9 cellular contexts compared by ENCODE assay signal in the genomic region with DNA sequence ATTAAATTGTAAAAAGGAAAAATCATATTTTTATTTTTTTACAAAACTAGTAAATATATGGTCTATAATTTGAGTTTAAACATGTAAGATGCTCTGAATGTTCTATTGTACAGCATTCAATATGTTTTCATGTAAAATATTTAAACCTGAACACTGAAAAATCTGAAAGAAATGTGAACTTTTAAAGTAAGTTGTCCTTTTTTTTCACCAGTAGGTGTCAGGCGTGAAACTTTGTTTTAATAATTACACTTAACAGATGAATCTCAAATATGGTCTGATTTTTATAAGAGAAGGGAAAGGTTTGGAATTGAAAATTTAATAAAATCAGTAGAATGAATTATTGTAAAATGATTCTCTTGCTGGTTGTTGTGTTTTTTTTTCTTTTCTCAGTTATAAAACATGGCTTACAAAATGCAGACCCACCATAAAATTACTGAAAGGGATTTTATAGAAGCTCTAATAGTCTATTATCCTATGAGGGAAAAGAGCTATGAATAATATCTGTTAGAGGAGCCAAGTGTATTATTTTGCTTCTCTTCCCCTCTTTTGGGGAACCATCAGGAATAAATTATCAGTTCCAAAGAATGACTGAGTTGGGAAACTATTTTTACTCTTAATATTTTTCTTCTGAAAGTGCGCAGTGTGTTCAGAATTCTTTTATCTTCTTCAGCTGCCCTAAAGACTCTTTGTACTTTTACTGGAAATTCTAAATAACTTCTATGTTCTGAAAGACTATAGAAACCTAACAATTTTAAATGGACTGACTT.
A peak's percentile ranks its signal among the peaks of the same experiment; 100 is the strongest.
DNase-seq lines count a peak whose midpoint lies in the region; ATAC-seq, FAIRE-seq and TF ChIP-seq lines count a peak whose summit lies in the region.
"Had no signal": no experiment of that assay in that cellular context is flagged by ENCODE, and none has a peak within 500 bp of the region (broad histone marks: within the 10 kb centered on the region; RNA-seq: fewer than 3 reads in every experiment).

No MANE protein-coding gene starts in this region.

- no peak for TF ChIP-seq POLR2A in endothelial cell of umbilical vein (IDR thresholded peaks at IDR 0.05; ENCODE audit: low read depth, low read length)

- peak; percentile 25 for TF ChIP-seq CTCF in GM10248 (IDR thresholded peaks at IDR 0.05; ENCODE audit: control extremely low read depth, extremely low read depth, low read depth, missing control alignments)
- TF ChIP-seq CTCF in endothelial cell of umbilical vein (IDR thresholded peaks at IDR 0.05; ENCODE audit: extremely low read depth in 1 of 2, insufficient read depth in 1 of 2, low read depth in 1 of 2, low read length in 2 of 2), result peak in 1 of 2 donors; percentile 13
- peak; percentile 20 for TF ChIP-seq CTCF in retinal pigment epithelial cell (conservative IDR thresholded peaks at IDR 0.05; ENCODE audit: low read depth, low read length)
- no peak for TF ChIP-seq CTCF in mucosa of descending colon (IDR thresholded peaks at IDR 0.05)

- no peaks in the 10 kb centered on the region for H3K79me2 ChIP-seq in endothelial cell of umbilical vein (ENCODE audit: control insufficient read depth, insufficient read depth, low read length)

- intact Hi-C loops in endothelial cell of umbilical vein (cut with micrococcal nuclease), result loop anchor here (1.0 to 5.0 kb wide), 3 partner anchors 590 to 836 kb away; a partner anchor contains a TSS
- intact Hi-C loops in mucosa of descending colon (cut with DNase I, micrococcal nuclease), result no loop called here

- dilution Hi-C loops in endothelial cell of umbilical vein (cut with MboI; ENCODE audit: extremely low pct_ligation_motif_present, low sequenced_read_pairs), result no loop called here

- H3K36me3 ChIP-seq in endothelial cell of umbilical vein (ENCODE audit: control insufficient read depth in 2 of 2, extremely low read depth in 1 of 2, insufficient read depth in 2 of 2, low read length in 2 of 2) (no peaks in the 10 kb centered on the region), mucosa of descending colon (ENCODE audit: low read depth) (no peaks in the 10 kb centered on the region)

- no peak overlapping the region for H3K27ac ChIP-seq in endothelial cell of umbilical vein (ENCODE audit: insufficient read depth, low read depth, low read length)

- POLR2A ChIA-PET in GM10248 (lab: Yijun Ruan, JAX), result no interaction called here
- POLR2A ChIA-PET in endothelial cell of umbilical vein (lab: Charles Lee), result no interaction called here

- no peak for DNase-seq in GM10248 (ENCODE audit: extremely low spot score)
- DNase-seq in NAMALWA (ENCODE audit: low spot score), result peak; percentile 40
- DNase-seq in endothelial cell of umbilical vein (ENCODE audit: low read depth, low spot score), result peak; percentile 21
- no peak for DNase-seq in retinal pigment epithelial cell (ENCODE audit: low read depth)
- no peak for DNase-seq in mucosa of descending colon
- DNase-seq in NCI-H82 (lab: John Stamatoyannopoulos, UW), result no peak
- DNase-seq: activated CD4-positive, alpha-beta memory T cell treated with anti-CD3 and anti-CD28 coated beads, Interleukin-2, amount 10 ng/mL, durations not matched to agents 7 days and 5 days had no signal

- H3K4me1 ChIP-seq in endothelial cell of umbilical vein (ENCODE audit: control insufficient read depth, extremely low read depth, insufficient read depth, low read length) (no peaks in the 10 kb centered on the region), mucosa of descending colon (ENCODE audit: low read depth) (no peaks in the 10 kb centered on the region)

- no peak overlapping the region for H3K4me2 ChIP-seq in endothelial cell of umbilical vein (ENCODE audit: insufficient read depth, low read length)

- no peaks in the 10 kb centered on the region for H4K20me1 ChIP-seq in endothelial cell of umbilical vein (replicated peaks; ENCODE audit: control insufficient read depth, extremely low read depth, insufficient read depth, low read length)

- BruUV-seq in endothelial cell of umbilical vein (replicated peaks; lab: Mats Ljungman, UMichigan), result no TSS peak

- no peaks in the 10 kb centered on the region for H3K9me1 ChIP-seq in endothelial cell of umbilical vein (replicated peaks; ENCODE audit: control insufficient read depth, extremely low read depth, insufficient read depth, low read length)

- H3K27me3 ChIP-seq in endothelial cell of umbilical vein (ENCODE audit: control insufficient read depth in 2 of 2, insufficient read depth in 2 of 2, low read length in 2 of 2), result no peaks in the 10 kb centered on the region

- H3K9me3 ChIP-seq in endothelial cell of umbilical vein (replicated peaks; ENCODE audit: control insufficient read depth, insufficient read depth, low read length) (no peaks in the 10 kb centered on the region), mucosa of descending colon (no peaks in the 10 kb centered on the region)

- ATAC-seq in HG02981 (IDR thresholded peaks at IDR 0.05; ENCODE audit: unreplicated experiment) (no peak), mucosa of descending colon (no peak)
- ATAC-seq: Panc1 had no signal

- no peak overlapping the region for H2AFZ ChIP-seq in endothelial cell of umbilical vein (ENCODE audit: low read depth, low read length)

- H3K4me3 ChIP-seq in endothelial cell of umbilical vein (replicated peaks in 1 of 3; ENCODE audit: insufficient read depth in 1 of 3, low read depth in 1 of 3, low read length in 3 of 3), result no peak overlapping the region
- no peak overlapping the region for H3K4me3 ChIP-seq in retinal pigment epithelial cell (ENCODE audit: low read length)
- H3K4me3 ChIP-seq in mucosa of descending colon, result no peak overlapping the region

- peak; percentile 73 for FAIRE-seq in endothelial cell of umbilical vein (lab: Jason Lieb, UNC)

- CTCF ChIA-PET in GM10248 (lab: Yijun Ruan, JAX) (interaction anchor here (1.1 to 1.8 kb wide), 2 partner anchors 12 to 1401 kb away, joined by 3 to 5 read pairs; a partner anchor contains a TSS), endothelial cell of umbilical vein (lab: Charles Lee) (interaction anchor here (0.6 to 1.0 kb wide), 3 partner anchors 737 to 834 kb away, joined by 3 to 6 read pairs (median 3); no protein-coding TSS in a partner anchor)

- no peak overlapping the region for H3K9ac ChIP-seq in endothelial cell of umbilical vein (replicated peaks; ENCODE audit: extremely low read depth, insufficient read depth, low read length)

TF ChIP-seq in endothelial cell of umbilical vein, 7 proteins besides CTCF, POLR2A, EP300 and RAD21:
- no peak for TF ChIP-seq JUN (IDR thresholded peaks at IDR 0.05; ENCODE audit: borderline replicate concordance, insufficient read depth, insufficient read length, low read depth)
- TF ChIP-seq EZH2 (IDR thresholded peaks at IDR 0.05; ENCODE audit: borderline replicate concordance, low read depth, low read length, severe bottlenecking), result no peak
- TF ChIP-seq, protein P1, sequence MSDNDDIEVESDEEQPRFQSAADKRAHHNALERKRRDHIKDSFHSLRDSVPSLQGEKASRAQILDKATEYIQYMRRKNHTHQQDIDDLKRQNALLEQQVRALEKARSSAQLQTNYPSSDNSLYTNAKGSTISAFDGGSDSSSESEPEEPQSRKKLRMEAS (IDR thresholded peaks at IDR 0.05; ENCODE audit: insufficient read depth, insufficient read length), result no peak
- no peak for TF ChIP-seq MYC (IDR thresholded peaks at IDR 0.05; ENCODE audit: low read depth, low read length)
- no peak for TF ChIP-seq POLR2AphosphoS5 (IDR thresholded peaks at IDR 0.05; ENCODE audit: insufficient read depth, low read depth, low read length)
- TF ChIP-seq GATA2 (IDR thresholded peaks at IDR 0.05; ENCODE audit: insufficient read depth, insufficient read length, low read depth, low read length), result no peak
- TF ChIP-seq FOS (IDR thresholded peaks at IDR 0.05; ENCODE audit: borderline replicate concordance, insufficient read depth, low read length), result no peak

Comparison
In these comparisons a context has a peak if more than half of its experiments do, and no peak if none do; other contexts are left out.
1. DNase-seq: peak in NAMALWA (single experiment) and endothelial cell of umbilical vein (single experiment); none in GM10248 (single experiment), retinal pigment epithelial cell (single experiment), mucosa of descending colon (0 of 3) and NCI-H82 (single experiment).